27 cellular contexts compared by ENCODE assay signal in the genomic region with DNA sequence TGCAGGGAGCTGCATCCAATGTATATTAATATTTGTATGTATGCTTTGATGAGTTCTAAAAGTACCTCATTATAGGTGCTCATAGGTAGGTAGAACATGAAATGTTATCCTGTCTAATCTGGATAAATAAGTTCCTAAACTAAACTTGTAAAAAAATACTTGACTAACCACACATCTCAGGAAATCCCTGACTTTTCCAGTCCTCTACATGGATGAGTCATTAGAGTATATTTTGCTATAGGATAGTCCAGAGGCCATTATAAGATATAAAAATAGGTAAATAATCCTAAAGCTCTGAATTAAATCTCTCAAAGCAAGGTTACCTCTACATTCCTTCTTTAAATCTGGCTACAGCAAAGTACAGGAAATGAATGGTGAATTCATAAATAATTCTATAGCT.
"Had no signal": no experiment of that assay in that cellular context is flagged by ENCODE, and none has a peak within 500 bp of the region (broad histone marks: within the 10 kb centered on the region; RNA-seq: fewer than 3 reads in every experiment).

No MANE protein-coding gene starts in this region.

- H3K9me3 ChIP-seq: gastroesophageal sphincter, heart left ventricle, mucosa of descending colon, neutrophil, pancreas, right lobe of liver, stomach, testis, tibial artery had no signal

- H3K27ac ChIP-seq: dorsolateral prefrontal cortex, epithelial cell of prostate, gastroesophageal sphincter, heart left ventricle, hepatocyte, neutrophil, pancreas, right lobe of liver, stomach, testis, tibial artery had no signal

- FAIRE-seq: kidney, pancreas, small intestine had no signal

- H3K4me2 ChIP-seq: hepatocyte had no signal

- H3K4me3 ChIP-seq: dorsolateral prefrontal cortex, gastroesophageal sphincter, heart left ventricle, hepatocyte, lung, mucosa of descending colon, pancreas, right lobe of liver, stomach, testis, tibial artery had no signal

- H3K4me1 ChIP-seq: gastroesophageal sphincter, pancreas, right lobe of liver, stomach, testis, tibial artery had no signal

- ATAC-seq: esophagus mucosa; gastroesophageal sphincter; heart left ventricle; left lobe of liver; mucosa of descending colon; natural killer cell treated with Interleukin-12 subunit alpha and Interleukin-12 subunit beta and Interleukin-15 and Interleukin-18, amount 100 ng/mL, for 72 hours; pancreas; right lobe of liver; stimulated activated effector memory CD8-positive, alpha-beta T cell treated with anti-CD3 and anti-CD28 coated beads, Interleukin-12 subunit alpha, Interleukin-12 subunit beta, amount 100 ng/mL, for 72 hours had no signal

- DNase-seq: cortex of kidney; dorsolateral prefrontal cortex; effector CD4-positive, alpha-beta T cell; foreskin fibroblast; heart left ventricle; kidney; mesenchymal stem cell; mucosa of descending colon; naive B cell; pancreas; right lobe of liver; small intestine; stimulated activated CD4-positive, alpha-beta T cell treated with anti-CD3 and anti-CD28 coated beads, Interleukin-1b, Interleukin-23, amount 100 ng/mL, for 48 hours; stimulated activated CD4-positive, alpha-beta T cell treated with anti-CD3 and anti-CD28 coated beads, Interleukin-4, amount 100 ng/mL, for 24 hours; stimulated activated naive CD4-positive, alpha-beta T cell treated with Interleukin-2 at 50 U/mL for 16 hours; stomach; testis; tibial artery had no signal
